In genomic region chr16:74813109-74813641, GRCh38 we compare ENCODE assay signal across 8 cellular contexts. TPM values are rescaled to one million over a fixed set of nuclear protein-coding genes. Genes with fewer than 3 reads are reported as not detected.
DNase-seq lines count a peak whose midpoint lies in the region; ATAC-seq and TF ChIP-seq lines count a peak whose summit lies in the region.

No MANE protein-coding gene starts in this region.

- TF ChIP-seq CTCF in BE2C (IDR thresholded peaks at IDR 0.05; ENCODE audit: low read depth, low read length) (peak; percentile 94), right lobe of liver (IDR thresholded peaks at IDR 0.05) (peak; percentile 87 to 98 (median 94))

- H3K36me3 ChIP-seq in BE2C (no peaks in the 10 kb centered on the region), right lobe of liver (no peaks in the 10 kb centered on the region)

- 19% methylated on average over 6 of the region's 25 CpGs for WGBS in right lobe of liver (ENCODE audit: insufficient coverage, low coverage, low lambda C conversion rate, missing lambda C conversion rate)

- TF ChIP-seq POLR2A in right lobe of liver (IDR thresholded peaks at IDR 0.05), result no peak

- no peak overlapping the region for H3K27ac ChIP-seq in right lobe of liver

- DNase-seq in BE2C (peak; percentile 91), NCI-H524 treated with DMSO at 0.1 percent for 48 hours (lab: John Stamatoyannopoulos, UW) (peak; percentile 18), dedifferentiated amniotic fluid mesenchymal stem cell (ENCODE audit: extremely low spot score) (peak; percentile 44), right lobe of liver (peak; percentile 82 to 85 (median 85))
- peak; percentile 50 to 57 for DNase-seq in activated CD4-positive, alpha-beta T cell treated with anti-CD3 and anti-CD28 coated beads, Interleukin-2, amount 50 U/mL, for 24 hours (ENCODE audit: low read depth in 1 of 2, low spot score in 1 of 2)
- DNase-seq in stimulated activated CD4-positive, alpha-beta T cell treated with anti-CD3 and anti-CD28 coated beads, TNF-alpha, amount 100 ng/mL, for 1 hour (ENCODE audit: low read depth in 3 of 3, low spot score in 1 of 3), result peak; percentile 13 to 65 (median 43)

- peak; percentile 95 for ATAC-seq in GM19043 (IDR thresholded peaks at IDR 0.05; ENCODE audit: low read depth, unreplicated experiment)
- peak; percentile 98 for ATAC-seq in HG03175 (IDR thresholded peaks at IDR 0.05; ENCODE audit: unreplicated experiment)
- ATAC-seq in right lobe of liver, result peak; percentile 100

- H3K27me3 ChIP-seq in BE2C (no peaks in the 10 kb centered on the region), right lobe of liver (no peaks in the 10 kb centered on the region)

- H3K9me3 ChIP-seq in BE2C (no peaks in the 10 kb centered on the region), right lobe of liver (no peaks in the 10 kb centered on the region)

- H3K4me3 ChIP-seq in BE2C (ENCODE audit: low read depth, low read length) (no peak overlapping the region), right lobe of liver (no peak overlapping the region)

- intact Hi-C loops in right lobe of liver (cut with DNase I), result no loop called here

- H3K4me1 ChIP-seq in BE2C (no peaks in the 10 kb centered on the region), right lobe of liver (no peaks in the 10 kb centered on the region)

RNA-seq across cellular contexts. Expression of gene FA2H, which starts 38.6 kb away (rescaled TPM):
- polyA plus RNA-seq in BE2C (2012; ENCODE audit: insufficient read depth, insufficient read length, low read depth), result not detected
- 1 to 10 TPM in 1 of 6 experiments, under 1 TPM in 2, not detected in 3; 0.19 to 1.2 (median 0.22) TPM for total RNA-seq in right lobe of liver

Comparison
In these comparisons a context has a peak if more than half of its experiments do, and no peak if none do; other contexts are left out.
1. DNase-seq: peak in every context shown above with its lines; median percentile 91 in BE2C; 85 in right lobe of liver; 54 in activated CD4-positive, alpha-beta T cell treated with anti-CD3 and anti-CD28 coated beads, Interleukin-2, amount 50 U/mL, for 24 hours; 44 in dedifferentiated amniotic fluid mesenchymal stem cell; 43 in stimulated activated CD4-positive, alpha-beta T cell treated with anti-CD3 and anti-CD28 coated beads, TNF-alpha, amount 100 ng/mL, for 1 hour; 18 in NCI-H524 treated with DMSO at 0.1 percent for 48 hours.